17 cellular contexts compared by ENCODE assay signal in the genomic region with DNA sequence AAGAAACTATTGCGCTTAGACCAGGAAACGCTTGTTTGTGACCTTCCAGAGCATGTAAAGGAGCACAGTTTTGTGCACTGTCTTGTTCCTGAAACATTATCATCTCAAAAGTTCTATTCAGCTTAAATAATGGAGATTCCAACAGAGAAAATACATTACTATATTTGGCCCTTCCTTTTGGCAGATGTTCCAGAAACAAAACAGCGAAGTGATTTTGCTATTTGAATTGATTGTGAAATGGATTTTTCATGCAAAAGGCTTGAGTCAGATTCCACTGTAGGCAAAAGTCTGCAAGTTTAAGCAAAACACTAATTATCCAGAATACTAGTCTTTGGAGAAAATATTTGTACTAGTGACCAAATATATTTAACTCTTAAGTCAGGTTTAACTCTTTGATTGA.
"Had no signal": no experiment of that assay in that cellular context is flagged by ENCODE, and none has a peak within 500 bp of the region (broad histone marks: within the 10 kb centered on the region; RNA-seq: fewer than 3 reads in every experiment).

No MANE protein-coding gene starts in this region.

- H3K4me1 ChIP-seq: parathyroid adenoma, spleen had no signal

- H3K36me3 Mint-ChIP-seq: activated naive CD4-positive, alpha-beta T cell treated with anti-CD3 and anti-CD28 coated beads, Interleukin-2, amount 50 U/mL, for 72 hours; stimulated activated naive B cell treated with anti-CD40 and anti-IgM and Interleukin-4, amounts not matched to agents 10 μg/mL and 1 μg/mL and 100 μg/mL, for 72 hours had no signal

- H2AFZ ChIP-seq: hepatocyte, parathyroid adenoma had no signal

- H3K9me3 Mint-ChIP-seq: activated B cell treated with CpG ODN at 0.5 μM for 24 hours; activated CD4-positive, alpha-beta T cell treated with anti-CD3 and anti-CD28 coated beads, Interleukin-2, amount 10 ng/mL, durations not matched to agents 7 days and 5 days; activated naive CD4-positive, alpha-beta T cell treated with anti-CD3 and anti-CD28 coated beads, Interleukin-2, amount 50 U/mL, for 72 hours; neural crest cell; stimulated activated naive B cell treated with anti-CD40 and anti-IgM and Interleukin-4, amounts not matched to agents 10 μg/mL and 1 μg/mL and 100 μg/mL, for 72 hours; T-helper 1 cell treated with Interleukin-12 subunit alpha and Interleukin-12 subunit beta and Interleukin-4 antibody, amounts not matched to agents 30 μg/mL and 1 μg/mL, for 36 hours had no signal

- H3K79me2 ChIP-seq: hepatocyte, parathyroid adenoma had no signal

- H3K4me3 ChIP-seq: cardiac muscle cell, hepatocyte, spleen had no signal

- H3K27ac ChIP-seq: cardiac muscle cell, hepatocyte, parathyroid adenoma, spleen had no signal

- H3K4me2 ChIP-seq: hepatocyte, SK-N-SH had no signal

- H3K27ac Mint-ChIP-seq: activated B cell treated with CpG ODN at 0.5 μM for 24 hours; activated CD4-positive, alpha-beta T cell treated with anti-CD3 and anti-CD28 coated beads, Interleukin-2, amount 10 ng/mL, durations not matched to agents 7 days and 5 days; activated naive CD4-positive, alpha-beta T cell treated with anti-CD3 and anti-CD28 coated beads, Interleukin-2, amount 50 U/mL, for 72 hours; stimulated activated naive B cell treated with anti-CD40 and anti-IgM and Interleukin-4, amounts not matched to agents 10 μg/mL and 1 μg/mL and 100 μg/mL, for 72 hours; T-helper 1 cell treated with Interleukin-12 subunit alpha and Interleukin-12 subunit beta and Interleukin-4 antibody, amounts not matched to agents 30 μg/mL and 1 μg/mL, for 36 hours had no signal

- H3K4me3 Mint-ChIP-seq: activated B cell treated with CpG ODN at 0.5 μM for 24 hours; activated CD4-positive, alpha-beta T cell treated with anti-CD3 and anti-CD28 coated beads, Interleukin-2, amount 10 ng/mL, durations not matched to agents 7 days and 5 days; neural crest cell; stimulated activated naive B cell treated with anti-CD40 and anti-IgM and Interleukin-4, amounts not matched to agents 10 μg/mL and 1 μg/mL and 100 μg/mL, for 72 hours; T-helper 1 cell treated with Interleukin-12 subunit alpha and Interleukin-12 subunit beta and Interleukin-4 antibody, amounts not matched to agents 30 μg/mL and 1 μg/mL, for 36 hours had no signal

- DNase-seq: activated B cell treated with CpG ODN at 0.5 μM for 24 hours; activated CD4-positive, alpha-beta T cell treated with anti-CD3 and anti-CD28 coated beads, Interleukin-2, amount 10 ng/mL, durations not matched to agents 7 days and 5 days; activated effector memory CD4-positive, alpha-beta T cell treated with Interleukin-2 at 50 U/mL for 16 hours; activated T-cell treated with anti-CD3 and anti-CD28 coated beads for 4 hours; effector CD8-positive, alpha-beta T cell; right cardiac atrium; SK-N-SH; spleen; stimulated activated CD4-positive, alpha-beta T cell treated with anti-CD3 and anti-CD28 coated beads, Interleukin-2, amount 100 ng/mL, for 24 hours; stimulated activated naive B cell treated with anti-CD40 and anti-IgM and Interleukin-4, amounts not matched to agents 10 μg/mL and 1 μg/mL and 100 μg/mL, for 72 hours; substantia nigra had no signal

- H3K36me3 ChIP-seq: cardiac muscle cell, spleen had no signal

- ATAC-seq: activated naive CD4-positive, alpha-beta T cell treated with anti-CD3 and anti-CD28 coated beads, Interleukin-2, amount 50 U/mL, for 72 hours; right cardiac atrium; stimulated activated naive B cell treated with anti-CD40 and anti-IgM and Interleukin-4, amounts not matched to agents 10 μg/mL and 1 μg/mL and 100 μg/mL, for 72 hours had no signal

- H3K27me3 Mint-ChIP-seq: activated B cell treated with CpG ODN at 0.5 μM for 24 hours had no signal

- H3K4me1 Mint-ChIP-seq: activated B cell treated with CpG ODN at 0.5 μM for 24 hours; activated CD4-positive, alpha-beta T cell treated with anti-CD3 and anti-CD28 coated beads, Interleukin-2, amount 10 ng/mL, durations not matched to agents 7 days and 5 days; stimulated activated naive B cell treated with anti-CD40 and anti-IgM and Interleukin-4, amounts not matched to agents 10 μg/mL and 1 μg/mL and 100 μg/mL, for 72 hours had no signal

- H3K27me3 ChIP-seq: cardiac muscle cell, hepatocyte, spleen had no signal
